22 cellular contexts compared by ENCODE assay signal in the genomic region with DNA sequence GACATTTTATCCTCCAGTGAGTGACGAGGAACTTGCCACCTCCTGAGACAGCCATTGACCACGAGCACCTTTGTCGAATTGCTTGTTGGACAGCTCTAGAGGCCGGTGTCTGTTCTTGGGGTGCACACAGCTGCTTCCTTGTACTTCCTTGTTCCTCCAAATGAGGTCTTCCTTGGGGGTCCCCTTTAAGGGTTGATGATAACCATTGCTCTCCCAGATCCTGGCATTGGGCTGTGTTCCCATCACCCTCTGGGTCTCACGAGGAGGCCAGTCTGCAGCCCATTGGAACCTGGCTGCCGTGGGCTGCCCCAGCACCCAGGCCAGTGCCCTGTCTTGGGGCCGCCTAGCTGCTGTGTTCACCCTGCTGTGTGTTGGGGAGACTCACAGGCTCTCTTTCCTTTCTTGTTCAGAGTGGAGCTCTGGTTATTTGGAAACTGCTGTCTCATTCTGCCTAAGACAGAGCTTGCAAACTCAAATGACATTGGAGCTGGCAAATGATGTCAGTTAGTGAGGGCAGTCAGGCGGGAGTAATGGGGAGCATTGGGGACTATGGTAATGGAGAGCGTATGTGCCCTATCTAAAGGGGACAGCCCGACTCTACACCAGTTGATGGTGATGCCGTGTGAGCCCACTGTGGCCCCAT. TPM values are rescaled to one million over a fixed set of nuclear protein-coding genes. Genes with fewer than 3 reads are reported as not detected.
DNase-seq lines count a peak whose midpoint lies in the region; ATAC-seq, FAIRE-seq and TF ChIP-seq lines count a peak whose summit lies in the region.
"Had no signal": no experiment of that assay in that cellular context is flagged by ENCODE, and none has a peak within 500 bp of the region (broad histone marks: within the 10 kb centered on the region; RNA-seq: fewer than 3 reads in every experiment).

No MANE protein-coding gene starts in this region.

- no peak for TF ChIP-seq RAD21 in K562 (CRISPR knock-in tag; conservative IDR thresholded peaks at IDR 0.05 in 1 of 2, IDR thresholded peaks at IDR 0.05 in 1 of 2)

- no peak for TF ChIP-seq POLR2A in K562 (conservative IDR thresholded peaks at IDR 0.05)

- H3K36me3 Mint-ChIP-seq in activated CD4-positive, alpha-beta T cell treated with anti-CD3 and anti-CD28 coated beads, Interleukin-2, amount 10 ng/mL, durations not matched to agents 24 days and 14 days (ENCODE audit: low read depth): peaks cover 71% of the 10 kb centered on the region
- peaks cover 0 to 18% (median 8%) of the 10 kb centered on the region in 3 donors for H3K36me3 Mint-ChIP-seq in naive thymus-derived CD8-positive, alpha-beta T cell
- H3K36me3 Mint-ChIP-seq: mesothelial cell of epicardium, neural progenitor cell had no signal

- H3K9me1 ChIP-seq in K562 (ENCODE audit: control insufficient read depth, insufficient read depth, low read length): no peaks in the 10 kb centered on the region

- in situ Hi-C loops in K562 (cut with MboI): no loop called here

- peak; percentile 56 for ATAC-seq in K562
- no peak for ATAC-seq in naive thymus-derived CD8-positive, alpha-beta T cell
- ATAC-seq in omental fat pad (ENCODE audit: low FRiP score): no peak
- ATAC-seq: A549; activated CD4-positive, CD25-positive, alpha-beta regulatory T cell treated with anti-CD3 and anti-CD28 coated beads, Interleukin-2, amount 50 U/mL, for 24 hours; esophagus mucosa; left cardiac atrium had no signal

- peak overlapping the region; percentile 35; the same call in 1 of the 2 replicates for H2AFZ ChIP-seq in K562 (ENCODE audit: low read depth, low read length)
- H2AFZ ChIP-seq: neural progenitor cell, PC-9 had no signal

- H3K4me3 ChIP-seq in HEK293 (ENCODE audit: low read depth, low read length): no peak overlapping the region
- no peak overlapping the region for H3K4me3 ChIP-seq in K562
- no peak overlapping the region for H3K4me3 ChIP-seq in H7 (ENCODE audit: insufficient read depth, low read depth, low read length)
- H3K4me3 ChIP-seq: A549; BLaER1 treated with 17β-estradiol and CSF1 and Interleukin-3, amounts not matched to agents 10 nM and 100 nM; HAP-1; MG63; neural progenitor cell; PC-9 had no signal

- H3K4me1 Mint-ChIP-seq in activated CD4-positive, alpha-beta T cell treated with anti-CD3 and anti-CD28 coated beads, Interleukin-2, amount 10 ng/mL, durations not matched to agents 24 days and 14 days: peaks cover 74% of the 10 kb centered on the region
- peaks cover 40 to 82% (median 72%) of the 10 kb centered on the region in 4 donors for H3K4me1 Mint-ChIP-seq in naive thymus-derived CD8-positive, alpha-beta T cell

- no TSS peak for BruUV-seq in K562 (replicated peaks; lab: Mats Ljungman, UMichigan)

- intact Hi-C loops in activated CD4-positive, alpha-beta T cell treated with anti-CD3 and anti-CD28 coated beads, Interleukin-2, amount 10 ng/mL, durations not matched to agents 24 days and 14 days (cut with micrococcal nuclease): no loop called here
- intact Hi-C loops in K562 (cut with micrococcal nuclease): no loop called here

- H3K27ac ChIP-seq in HEK293 (ENCODE audit: extremely low read depth, low read depth, low read length) (no peak overlapping the region), K562 (ENCODE audit: extremely low read depth, low read depth, low read length) (peak overlapping the region; percentile 25; the same call in 1 of the 3 replicates)
- H3K27ac ChIP-seq: A549; BLaER1 treated with 17β-estradiol and CSF1 and Interleukin-3, amounts not matched to agents 10 nM and 100 nM; neural progenitor cell; PC-9 had no signal

- peaks cover 3% of the 10 kb centered on the region for H3K9me3 Mint-ChIP-seq in activated CD4-positive, alpha-beta T cell treated with anti-CD3 and anti-CD28 coated beads, Interleukin-2, amount 10 ng/mL, durations not matched to agents 24 days and 14 days
- H3K9me3 Mint-ChIP-seq in naive thymus-derived CD8-positive, alpha-beta T cell: no peaks in the 10 kb centered on the region
- H3K9me3 Mint-ChIP-seq: mesothelial cell of epicardium, neural progenitor cell had no signal

- H3K4me1 ChIP-seq in HEK293 (ENCODE audit: control insufficient read depth, insufficient read depth, low read length) (no peaks in the 10 kb centered on the region), K562 (replicated peaks in 1 of 2; ENCODE audit: control insufficient read depth in 2 of 2, insufficient read depth in 2 of 2, low read length in 2 of 2) (peaks cover 18 to 26% of the 10 kb centered on the region in 2 experiments)
- H3K4me1 ChIP-seq: HAP-1 had no signal

- no peaks in the 10 kb centered on the region for H3K36me3 ChIP-seq in HEK293 (ENCODE audit: control insufficient read depth in 2 of 2, insufficient read depth in 1 of 2, low read length in 2 of 2)
- no peaks in the 10 kb centered on the region for H3K36me3 ChIP-seq in K562 (ENCODE audit: control insufficient read depth, insufficient read depth, low read length)
- peaks cover 1% of the 10 kb centered on the region for H3K36me3 ChIP-seq in H7 (replicated peaks; ENCODE audit: control insufficient read depth, insufficient read depth, low read length)
- H3K36me3 ChIP-seq: HAP-1, MG63, neural progenitor cell had no signal

- WGBS in K562 (ENCODE audit: insufficient coverage, low coverage, missing lambda C conversion rate): 52% methylated on average over 11 of the region's 11 CpGs

- no peak for TF ChIP-seq CTCF in HEK293 (tag by site-specific recombination; IDR thresholded peaks at IDR 0.05)
- no peak for TF ChIP-seq CTCF in K562 (IDR thresholded peaks at IDR 0.05 in 2 of 3, conservative IDR thresholded peaks at IDR 0.05 in 1 of 3; ENCODE audit: insufficient read depth in 2 of 3, low read depth in 1 of 3, low read length in 3 of 3)
- no peak for TF ChIP-seq CTCF in omental fat pad (IDR thresholded peaks at IDR 0.05)

- H3K27me3 Mint-ChIP-seq in activated CD4-positive, alpha-beta T cell treated with anti-CD3 and anti-CD28 coated beads, Interleukin-2, amount 10 ng/mL, durations not matched to agents 24 days and 14 days: no peaks in the 10 kb centered on the region
- no peaks in the 10 kb centered on the region for H3K27me3 Mint-ChIP-seq in naive thymus-derived CD8-positive, alpha-beta T cell

- POLR2A ChIA-PET in HEK293 (lab: Yijun Ruan, JAX): no interaction called here
- POLR2A ChIA-PET in K562 (lab: Yijun Ruan, JAX): interaction anchor here (0.6 kb wide), 1 partner anchor 19 kb away, joined by 3 read pairs; no protein-coding TSS in a partner anchor
- POLR2A ChIA-PET in naive thymus-derived CD8-positive, alpha-beta T cell (lab: Charles Lee): no interaction called here

- H3K9ac ChIP-seq in K562 (ENCODE audit: insufficient read depth in 1 of 2, low read depth in 2 of 2, low read length in 2 of 2): no peak overlapping the region; a peak in 1 of 4 replicates
- H3K9ac ChIP-seq: BLaER1 treated with 17β-estradiol and CSF1 and Interleukin-3, amounts not matched to agents 10 nM and 100 nM; neural progenitor cell had no signal

- peak overlapping the region; percentile 79 for H3K27ac Mint-ChIP-seq in activated CD4-positive, alpha-beta T cell treated with anti-CD3 and anti-CD28 coated beads, Interleukin-2, amount 10 ng/mL, durations not matched to agents 24 days and 14 days
- H3K27ac Mint-ChIP-seq in naive thymus-derived CD8-positive, alpha-beta T cell: peak overlapping the region in 8 of 10 donors; percentile 28 to 85 (median 62)
- H3K27ac Mint-ChIP-seq: mesothelial cell of epicardium, neural progenitor cell had no signal

- DNase-seq in activated CD4-positive, alpha-beta T cell treated with anti-CD3 and anti-CD28 coated beads, Interleukin-2, amount 10 ng/mL, durations not matched to agents 24 days and 14 days: no peak
- no peak for DNase-seq in activated CD4-positive, alpha-beta T cell treated with anti-CD3 and anti-CD28 coated beads for 1 hour
- DNase-seq in K562 (ENCODE audit: extremely low read depth in 1 of 4, low spot score in 3 of 4): peak in 2 of 4 experiments; percentile 28 to 44
- DNase-seq in naive thymus-derived CD8-positive, alpha-beta T cell: peak in 1 of 10 donors; percentile 8
- DNase-seq in NCI-H2196 (lab: John Stamatoyannopoulos, UW; ENCODE audit: unreplicated experiment): no peak
- no peak for DNase-seq in H7
- no peak for DNase-seq in omental fat pad (ENCODE audit: low spot score)
- DNase-seq: GDM1; left cardiac atrium; MG63; NCI-H146; NCI-H345; PC-9; stimulated activated CD4-positive, alpha-beta T cell treated with anti-CD3 and anti-CD28 coated beads, Interleukin-4, amount 100 ng/mL, for 4 hours had no signal

- H3K4me2 ChIP-seq in K562 (ENCODE audit: insufficient read depth, low read length): peak overlapping the region; percentile 6; the same call in 1 of the 2 replicates
- H3K4me2 ChIP-seq: A549; BLaER1 treated with 17β-estradiol and CSF1 and Interleukin-3, amounts not matched to agents 10 nM and 100 nM; neural progenitor cell; PC-9 had no signal

- H3K79me2 ChIP-seq in K562 (ENCODE audit: control insufficient read depth, insufficient read depth, low read length): no peaks in the 10 kb centered on the region

- H4K20me1 ChIP-seq in K562 (replicated peaks; ENCODE audit: control insufficient read depth, insufficient read depth, low read length): no peaks in the 10 kb centered on the region
- H4K20me1 ChIP-seq: BLaER1 treated with 17β-estradiol and CSF1 and Interleukin-3, amounts not matched to agents 10 nM and 100 nM had no signal

- no peaks in the 10 kb centered on the region for H3K9me3 ChIP-seq in HEK293 (ENCODE audit: control insufficient read depth, insufficient read depth, low read depth, low read length)
- no peaks in the 10 kb centered on the region for H3K9me3 ChIP-seq in K562 (replicated peaks; ENCODE audit: control insufficient read depth, insufficient read depth, low read depth, low read length)
- H3K9me3 ChIP-seq: A549; BLaER1 treated with 17β-estradiol and CSF1 and Interleukin-3, amounts not matched to agents 10 nM and 100 nM; HAP-1; MG63 had no signal

- CTCF ChIA-PET in HEK293 (lab: Yijun Ruan, JAX) (no interaction called here), K562 (lab: Yijun Ruan, JAX; ENCODE audit: low intra/inter-chr PET ratio) (no interaction called here)

- TF ChIP-seq EP300 in K562 (IDR thresholded peaks at IDR 0.05; ENCODE audit: low read length): no peak

- no peak overlapping the region for H3K4me3 Mint-ChIP-seq in activated CD4-positive, alpha-beta T cell treated with anti-CD3 and anti-CD28 coated beads, Interleukin-2, amount 10 ng/mL, durations not matched to agents 24 days and 14 days
- peak overlapping the region in 1 of 10 donors; percentile 38 for H3K4me3 Mint-ChIP-seq in naive thymus-derived CD8-positive, alpha-beta T cell
- H3K4me3 Mint-ChIP-seq: mesothelial cell of epicardium, neural progenitor cell had no signal

- FAIRE-seq in K562 (lab: Jason Lieb, UNC): peak; percentile 65
- FAIRE-seq: A549 had no signal

- H3K27me3 ChIP-seq in K562 (ENCODE audit: control insufficient read depth in 2 of 2, insufficient read depth in 2 of 2, low read length in 2 of 2) (no peaks in the 10 kb centered on the region), H7 (ENCODE audit: control insufficient read depth, insufficient read depth, low read length) (no peaks in the 10 kb centered on the region)
- H3K27me3 ChIP-seq: BLaER1 treated with 17β-estradiol and CSF1 and Interleukin-3, amounts not matched to agents 10 nM and 100 nM; MG63; neural progenitor cell had no signal

RNA-seq across cellular contexts. Expression of a gene that starts 25.7 kb away (rescaled TPM):
- 133 TPM in 2 replicates for total RNA-seq in activated CD4-positive, alpha-beta T cell treated with anti-CD3 and anti-CD28 coated beads, Interleukin-2, amount 10 ng/mL, durations not matched to agents 24 days and 14 days
- total RNA-seq in K562 (2011; cell fraction: chromatin; rRNA removed; ENCODE audit: low replicate concordance): 2.3 and 4.1 TPM in 2 replicates
- total RNA-seq in K562 (2011; cell fraction: nucleolus; rRNA removed): 2.7 and 3.0 TPM in 2 replicates
- 3.3 and 4.4 TPM in 2 replicates for total RNA-seq in K562 (2011; cell fraction: nucleoplasm; rRNA removed)
- total RNA-seq in K562 (2014; rRNA removed) (7.5 and 10.4 TPM in 2 replicates), K562 (2014; rRNA removed; fragmentation: Illumina TruSeq; extraction: Trizol) (6.7 and 6.8 TPM in 2 replicates), K562 (2015; rRNA removed; fragmentation: Illumina TruSeq; extraction: Trizol) (6.7 TPM in 2 replicates), K562 (2021) (9.4 and 11.5 TPM in 2 replicates), omental fat pad (10 to 100 TPM in 3 of 4 donors, 1 to 10 TPM in 1; 7.1 to 48.4 (median 21.6) TPM)
- polyA plus RNA-seq in K562 (2011; rRNA removed) (6.8 and 7.1 TPM in 2 replicates), K562 (2014; fragmentation: Illumina TruSeq; extraction: Trizol) (7.9 and 8.9 TPM in 2 replicates), K562 (2014; fragmentation: Nextera tagmentation; extraction: Ambion mirVana) (1 to 10 TPM; 1.5 to 2.3 TPM), K562 (2014; rRNA removed) (6.2 and 6.5 TPM in 2 replicates)
- 4.8 and 6.9 TPM in 2 replicates for polyA plus RNA-seq in K562 (2011; cell fraction: cytosol; rRNA removed)
- 3.6 and 5.2 TPM in 2 replicates for polyA plus RNA-seq in K562 (2011; cell fraction: nucleus; rRNA removed)
- 6.1 and 20.4 TPM in 2 replicates for polyA plus RNA-seq in K562 (2012)
- 8.5 and 9.7 TPM in 2 replicates for polyA minus RNA-seq in K562 (2011; rRNA and poly(A)+ RNA removed)
- polyA minus RNA-seq in K562 (2011; cell fraction: cytosol; rRNA and poly(A)+ RNA removed): 4.7 and 6.5 TPM in 2 replicates
- 1.2 and 2.7 TPM in 2 replicates for polyA minus RNA-seq in K562 (2011; cell fraction: nucleus; rRNA and poly(A)+ RNA removed)
- 10 to 100 TPM; 31.4 to 33.6 TPM for total RNA-seq in naive thymus-derived CD8-positive, alpha-beta T cell
- 10 to 100 TPM in 2 of 3 donors, 1 to 10 TPM in 1; 9.7 to 15.6 (median 13.4) TPM for polyA plus RNA-seq in naive thymus-derived CD8-positive, alpha-beta T cell
- total RNA-seq in H7 (2014; rRNA removed; shearing (Covaris generic)): 19.8 and 23.6 TPM in 2 replicates
- total RNA-seq: mesothelial cell of epicardium, PC-9 had no signal
